14 cellular contexts compared by ENCODE assay signal in genomic region chr13:63541336-63541735, GRCh38.
A peak's percentile ranks its signal among the peaks of the same experiment; 100 is the strongest.
DNase-seq lines count a peak whose midpoint lies in the region; ATAC-seq and TF ChIP-seq lines count a peak whose summit lies in the region.
"Had no signal": no experiment of that assay in that cellular context is flagged by ENCODE, and none has a peak within 500 bp of the region (broad histone marks: within the 10 kb centered on the region; RNA-seq: fewer than 3 reads in every experiment).

No MANE protein-coding gene starts in this region.

- H3F3A ChIP-seq in neural progenitor cell (ENCODE audit: low read depth): no peaks in the 10 kb centered on the region

- H3K27me3 Mint-ChIP-seq in neural progenitor cell (ENCODE audit: insufficient read depth, low read depth): no peaks in the 10 kb centered on the region
- no peaks in the 10 kb centered on the region for H3K27me3 Mint-ChIP-seq in stimulated activated memory B cell treated with anti-CD40 and anti-IgM and Interleukin-4, amounts not matched to agents 10 μg/mL and 1 μg/mL and 100 μg/mL, for 72 hours

- no peak for TF ChIP-seq CTCF in neural progenitor cell (IDR thresholded peaks at IDR 0.05)

- no peaks in the 10 kb centered on the region for H3K36me3 ChIP-seq in NT2/D1 (ENCODE audit: insufficient read depth, insufficient read length, low read length)
- H3K36me3 ChIP-seq in neural progenitor cell: no peaks in the 10 kb centered on the region

- no peak overlapping the region for H3K27ac ChIP-seq in neural progenitor cell
- H3K27ac ChIP-seq: A549 had no signal

- no peak for ATAC-seq in activated CD4-positive, CD25-positive, alpha-beta regulatory T cell treated with anti-CD3 and anti-CD28 coated beads, Interleukin-2, amount 50 U/mL, for 24 hours
- no peak for ATAC-seq in stimulated activated memory B cell treated with anti-CD40 and anti-IgM and Interleukin-4, amounts not matched to agents 10 μg/mL and 1 μg/mL and 100 μg/mL, for 72 hours
- ATAC-seq: A549, HepG2 had no signal

- no peak overlapping the region for H3K4me3 Mint-ChIP-seq in neural progenitor cell
- H3K4me3 Mint-ChIP-seq in stimulated activated memory B cell treated with anti-CD40 and anti-IgM and Interleukin-4, amounts not matched to agents 10 μg/mL and 1 μg/mL and 100 μg/mL, for 72 hours: no peak overlapping the region
- H3K4me3 Mint-ChIP-seq: CD8-positive, alpha-beta memory T cell; H9 had no signal

- no peaks in the 10 kb centered on the region for H4K20me1 ChIP-seq in neural progenitor cell (ENCODE audit: low read depth)

- H2AFZ ChIP-seq in neural progenitor cell (replicated peaks): peak overlapping the region; percentile 24

- no peaks in the 10 kb centered on the region for H3K36me3 Mint-ChIP-seq in neural progenitor cell
- H3K36me3 Mint-ChIP-seq in stimulated activated memory B cell treated with anti-CD40 and anti-IgM and Interleukin-4, amounts not matched to agents 10 μg/mL and 1 μg/mL and 100 μg/mL, for 72 hours: no peaks in the 10 kb centered on the region

- H3K27me3 ChIP-seq in NT2/D1 (ENCODE audit: insufficient read depth, insufficient read length) (no peaks in the 10 kb centered on the region), neural progenitor cell (no peaks in the 10 kb centered on the region)

- no peaks in the 10 kb centered on the region for H3K9me3 ChIP-seq in NT2/D1 (ENCODE audit: insufficient read depth, low read length)
- H3K9me3 ChIP-seq in neural progenitor cell (ENCODE audit: low read depth): no peaks in the 10 kb centered on the region
- H3K9me3 ChIP-seq: A549, Caco-2 had no signal

- peaks cover 8% of the 10 kb centered on the region for H3K4me1 Mint-ChIP-seq in neural progenitor cell
- H3K4me1 Mint-ChIP-seq in stimulated activated memory B cell treated with anti-CD40 and anti-IgM and Interleukin-4, amounts not matched to agents 10 μg/mL and 1 μg/mL and 100 μg/mL, for 72 hours: no peaks in the 10 kb centered on the region
- H3K4me1 Mint-ChIP-seq: CD8-positive, alpha-beta memory T cell had no signal

- H3K9me3 Mint-ChIP-seq in neural progenitor cell: no peaks in the 10 kb centered on the region
- peaks cover 2% of the 10 kb centered on the region for H3K9me3 Mint-ChIP-seq in stimulated activated memory B cell treated with anti-CD40 and anti-IgM and Interleukin-4, amounts not matched to agents 10 μg/mL and 1 μg/mL and 100 μg/mL, for 72 hours
- H3K9me3 Mint-ChIP-seq: H9 had no signal

- H3K79me2 ChIP-seq in neural progenitor cell (ENCODE audit: low read depth): no peaks in the 10 kb centered on the region

- no peak overlapping the region for H3K9ac ChIP-seq in NT2/D1 (ENCODE audit: insufficient read length, low read depth)
- H3K9ac ChIP-seq in neural progenitor cell: no peak overlapping the region

- no peaks in the 10 kb centered on the region for H3K4me1 ChIP-seq in NT2/D1 (ENCODE audit: insufficient read depth, insufficient read length)
- H3K4me1 ChIP-seq in neural progenitor cell: no peaks in the 10 kb centered on the region
- H3K4me1 ChIP-seq: A549 had no signal

- H3K27ac Mint-ChIP-seq in neural progenitor cell: no peak overlapping the region
- H3K27ac Mint-ChIP-seq in stimulated activated memory B cell treated with anti-CD40 and anti-IgM and Interleukin-4, amounts not matched to agents 10 μg/mL and 1 μg/mL and 100 μg/mL, for 72 hours: no peak overlapping the region
- H3K27ac Mint-ChIP-seq: CD8-positive, alpha-beta memory T cell; H9 had no signal

- H3K4me3 ChIP-seq in NT2/D1 (ENCODE audit: insufficient read length, low read depth): no peak overlapping the region
- no peak overlapping the region for H3K4me3 ChIP-seq in neural progenitor cell
- H3K4me3 ChIP-seq: A549 had no signal

- no peak overlapping the region for H3K4me2 ChIP-seq in neural progenitor cell
- H3K4me2 ChIP-seq: A549 had no signal

- DNase-seq in NT2/D1 (ENCODE audit: low read depth, low spot score) (peak; percentile 35), iPS DF 19.7 (ENCODE audit: low read depth, low spot score) (peak; percentile 42), neural progenitor cell (ENCODE audit: low spot score) (no peak), hippocampal formation (lab: John Stamatoyannopoulos, UW) (no peak)
- no peak for DNase-seq in stimulated activated CD4-positive, alpha-beta T cell treated with anti-CD3 and anti-CD28 coated beads, Interleukin-4, amount 100 ng/mL, for 24 hours
- DNase-seq: Caco-2; CD8-positive, alpha-beta memory T cell; DND-41; GDM1; H9 had no signal

Comparison
In these comparisons a context has a peak if more than half of its experiments do, and no peak if none do; other contexts are left out.
1. DNase-seq: peak in NT2/D1 (single experiment) and iPS DF 19.7 (single experiment); none in neural progenitor cell (single experiment), stimulated activated CD4-positive, alpha-beta T cell treated with anti-CD3 and anti-CD28 coated beads, Interleukin-4, amount 100 ng/mL, for 24 hours (single experiment) and hippocampal formation (0 of 2).